ENCODE assay signal across 8 cellular contexts in the genomic region with DNA sequence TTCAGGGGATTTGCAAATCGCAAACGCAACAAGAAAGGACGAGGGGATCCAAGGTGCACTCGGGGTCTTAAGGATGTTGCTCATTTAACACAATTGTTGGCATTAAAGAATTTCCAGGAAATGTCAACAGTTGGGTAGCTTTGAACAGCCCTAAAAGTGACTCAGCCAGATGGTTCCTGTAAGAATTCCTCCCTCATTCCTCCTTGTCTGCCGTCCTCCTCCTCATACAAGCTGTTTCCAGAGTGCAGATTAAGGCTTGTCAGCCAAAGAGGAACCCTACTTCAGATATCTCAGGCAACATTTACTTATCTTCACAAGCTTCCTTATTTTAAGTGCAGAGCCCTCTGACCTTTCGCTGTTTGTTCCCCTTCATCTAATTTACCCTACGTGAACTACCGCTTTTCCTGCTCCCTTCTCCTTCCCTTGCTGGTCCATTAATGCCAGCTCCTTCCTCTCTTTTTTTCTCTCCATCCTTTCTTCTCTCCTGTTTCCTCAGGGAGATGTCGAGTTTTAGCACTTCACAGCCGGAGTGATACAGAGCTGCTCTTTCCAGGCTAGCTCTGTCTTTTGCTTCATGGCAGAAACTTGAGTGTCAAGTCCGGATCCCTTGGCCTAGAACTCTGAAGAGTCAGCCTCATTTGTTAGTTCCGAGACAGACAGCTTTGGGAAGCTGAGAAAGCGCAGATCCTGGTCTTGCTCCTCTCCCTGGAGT. TPM values are rescaled to one million over a fixed set of nuclear protein-coding genes. Genes with fewer than 3 reads are reported as not detected.
DNase-seq lines count a peak whose midpoint lies in the region; ATAC-seq, FAIRE-seq and TF ChIP-seq lines count a peak whose summit lies in the region.

No MANE protein-coding gene starts in this region.

- H3K27ac ChIP-seq in esophagus squamous epithelium (peak overlapping the region; percentile 60 to 69 (median 65)), parathyroid adenoma (peak overlapping the region; percentile 34)

- H3K4me3 ChIP-seq in esophagus squamous epithelium (no peak overlapping the region), parathyroid adenoma (ENCODE audit: low read depth, low read length) (no peak overlapping the region)

- H3K36me3 ChIP-seq in esophagus squamous epithelium (no peaks in the 10 kb centered on the region), parathyroid adenoma (ENCODE audit: control insufficient read depth, insufficient read depth, low read length) (no peaks in the 10 kb centered on the region)

- TF ChIP-seq POLR2A in GM12892 (IDR thresholded peaks at IDR 0.05; ENCODE audit: low read depth, low read length) = no peak
- TF ChIP-seq POLR2A in esophagus squamous epithelium (IDR thresholded peaks at IDR 0.05) = no peak

- H3K9me3 ChIP-seq in esophagus squamous epithelium (no peaks in the 10 kb centered on the region), parathyroid adenoma (ENCODE audit: control insufficient read depth, low read length) (no peaks in the 10 kb centered on the region)

- FAIRE-seq in GM12892 (lab: Jason Lieb, UNC) = peak; percentile 17
- FAIRE-seq in RCC 7860 (lab: Jason Lieb, UNC) = peak; percentile 42

- H3K79me2 ChIP-seq in parathyroid adenoma = no peaks in the 10 kb centered on the region

- no peaks in the 10 kb centered on the region for H3K27me3 ChIP-seq in esophagus squamous epithelium
- H3K27me3 ChIP-seq in parathyroid adenoma (ENCODE audit: control insufficient read depth, insufficient read depth, low read length) = no peaks in the 10 kb centered on the region

- DNase-seq in GM12892 (ENCODE audit: insufficient read length) = no peak
- DNase-seq in RCC 7860 (ENCODE audit: low spot score) = peak; percentile 59
- DNase-seq in esophagus squamous epithelium (lab: John Stamatoyannopoulos, UW) = no peak
- DNase-seq in iPS-NIHi11 (ENCODE audit: low spot score) = no peak
- no peak for DNase-seq in NCI-H187 (lab: John Stamatoyannopoulos, UW)

- intact Hi-C loops in esophagus squamous epithelium (cut with DNase I) = no loop called here

- H2AFZ ChIP-seq in parathyroid adenoma = peak overlapping the region; percentile 20

- no peak for ATAC-seq in HG03565 (IDR thresholded peaks at IDR 0.05; ENCODE audit: unreplicated experiment)
- no peak for ATAC-seq in HG02884 (IDR thresholded peaks at IDR 0.05; ENCODE audit: unreplicated experiment)

- H3K9ac ChIP-seq in parathyroid adenoma = no peak overlapping the region

- TF ChIP-seq CTCF in esophagus squamous epithelium (IDR thresholded peaks at IDR 0.05) (no peak), parathyroid adenoma (IDR thresholded peaks at IDR 0.05) (no peak)

- H3K4me2 ChIP-seq in parathyroid adenoma (ENCODE audit: low read length) = no peak overlapping the region

- H3K4me1 ChIP-seq in esophagus squamous epithelium (peaks cover 4 to 50% (median 19%) of the 10 kb centered on the region in 3 donors), parathyroid adenoma (peaks cover 15% of the 10 kb centered on the region)

- 60 to 65% methylated on average over 12 to 13 of the region's 13 CpGs for WGBS in esophagus squamous epithelium, 2 donors

RNA-seq across cellular contexts. Expression of a gene that starts 26.1 kb away (rescaled TPM):
- polyA plus RNA-seq in GM12892 (2012; ENCODE audit: missing spikeins) = 38.1 TPM
- total RNA-seq in esophagus squamous epithelium = 10 to 100 TPM in 3 of 4 donors, 1 to 10 TPM in 1; 8.2 to 13.5 (median 12.6) TPM
